ENCODE assay signal across 25 cellular contexts in the genomic region with DNA sequence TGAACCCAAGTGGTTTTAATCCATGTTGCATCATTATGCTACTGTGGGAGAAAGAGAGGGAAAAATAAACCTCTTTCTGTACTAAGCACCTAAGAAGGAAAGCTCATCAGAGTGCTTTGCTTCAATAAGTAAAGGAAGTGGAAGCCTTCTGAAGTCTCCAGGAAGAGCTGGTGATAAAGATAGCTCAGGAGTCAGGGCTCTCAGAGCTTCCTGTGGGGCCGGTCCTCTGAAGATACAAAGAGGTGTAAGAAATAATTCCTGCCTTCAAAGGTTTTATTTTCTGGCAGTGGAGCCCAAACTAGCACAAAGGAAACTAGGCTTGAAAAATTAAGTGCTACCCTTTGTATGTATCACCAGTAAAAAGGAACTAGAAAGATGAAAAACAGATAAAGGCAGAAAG.
"Had no signal": no experiment of that assay in that cellular context is flagged by ENCODE, and none has a peak within 500 bp of the region (broad histone marks: within the 10 kb centered on the region; RNA-seq: fewer than 3 reads in every experiment).

No MANE protein-coding gene starts in this region.

- H3K36me3 Mint-ChIP-seq: activated naive CD8-positive, alpha-beta T cell treated with anti-CD3 and anti-CD28 coated beads, Interleukin-2, amount 10 ng/mL, durations not matched to agents 7 days and 5 days; stimulated activated memory B cell treated with anti-CD40 and anti-IgM and Interleukin-4, amounts not matched to agents 10 μg/mL and 1 μg/mL and 100 μg/mL, for 72 hours had no signal

- H3K4me3 Mint-ChIP-seq: activated naive CD8-positive, alpha-beta T cell treated with anti-CD3 and anti-CD28 coated beads, Interleukin-2, amount 10 ng/mL, durations not matched to agents 7 days and 5 days; nephron progenitor cell; stimulated activated memory B cell treated with anti-CD40 and anti-IgM and Interleukin-4, amounts not matched to agents 10 μg/mL and 1 μg/mL and 100 μg/mL, for 72 hours; WTC11 had no signal

- H3K27ac Mint-ChIP-seq: activated naive CD8-positive, alpha-beta T cell treated with anti-CD3 and anti-CD28 coated beads, Interleukin-2, amount 10 ng/mL, durations not matched to agents 7 days and 5 days; nephron progenitor cell; stimulated activated memory B cell treated with anti-CD40 and anti-IgM and Interleukin-4, amounts not matched to agents 10 μg/mL and 1 μg/mL and 100 μg/mL, for 72 hours; WTC11 had no signal

- H3K4me1 ChIP-seq: breast epithelium, suprapubic skin, tibial nerve had no signal

- H3K27ac ChIP-seq: breast epithelium, coronary artery, stomach, suprapubic skin, tibial nerve had no signal

- DNase-seq: activated CD4-positive, alpha-beta T cell treated with anti-CD3 and anti-CD28 coated beads for 4 hours; activated CD4-positive, alpha-beta T cell treated with anti-CD3 and anti-CD28 coated beads, Interleukin-2, amount 50 U/mL, for 48 hours; activated CD8-positive, alpha-beta memory T cell treated with anti-CD3 and anti-CD28 coated beads, Interleukin-2, amount 50 U/mL, for 48 hours; activated naive CD4-positive, alpha-beta T cell treated with Interleukin-2 at 50 U/mL for 16 hours; activated naive CD8-positive, alpha-beta T cell treated with anti-CD3 and anti-CD28 coated beads, Interleukin-2, amount 10 ng/mL, durations not matched to agents 7 days and 5 days; activated T-cell treated with anti-CD3 and anti-CD28 coated beads, Interleukin-2, amount 50 U/mL, for 48 hours; amniotic stem cell; erythroblast; foreskin fibroblast; left colon; mesenchymal stem cell; mucosa of descending colon; nephron progenitor cell; occipital lobe; posterior cingulate gyrus; small intestine; stimulated activated CD4-positive, alpha-beta T cell treated with anti-CD3 and anti-CD28 coated beads, Interleukin-15, amount 100 ng/mL, for 24 hours; stomach; T-helper 9 cell had no signal

- H3K9me3 Mint-ChIP-seq: activated naive CD8-positive, alpha-beta T cell treated with anti-CD3 and anti-CD28 coated beads, Interleukin-2, amount 10 ng/mL, durations not matched to agents 7 days and 5 days had no signal

- H3K36me3 ChIP-seq: breast epithelium, stomach, suprapubic skin, tibial nerve had no signal

- H3K27me3 ChIP-seq: breast epithelium, stomach, suprapubic skin, tibial nerve had no signal

- H3K9me3 ChIP-seq: breast epithelium, mucosa of descending colon, suprapubic skin had no signal

- H3K4me3 ChIP-seq: breast epithelium, coronary artery, mucosa of descending colon, stomach, suprapubic skin, tibial nerve had no signal

- H3K4me1 Mint-ChIP-seq: stimulated activated memory B cell treated with anti-CD40 and anti-IgM and Interleukin-4, amounts not matched to agents 10 μg/mL and 1 μg/mL and 100 μg/mL, for 72 hours; WTC11 had no signal
